28 cellular contexts compared by ENCODE assay signal in genomic region chr20:54415967-54416366, GRCh38. TPM values are rescaled to one million over a fixed set of nuclear protein-coding genes. Genes with fewer than 3 reads are reported as not detected.
DNase-seq lines count a peak whose midpoint lies in the region; ATAC-seq, FAIRE-seq and TF ChIP-seq lines count a peak whose summit lies in the region.
"Had no signal": no experiment of that assay in that cellular context is flagged by ENCODE, and none has a peak within 500 bp of the region (broad histone marks: within the 10 kb centered on the region; RNA-seq: fewer than 3 reads in every experiment).

No MANE protein-coding gene starts in this region.

- DNase-seq in NCI-H1694 treated with DMSO at 0.1 percent for 48 hours (lab: John Stamatoyannopoulos, UW) = no peak
- DNase-seq: 8988T; ACHN; AML-193; BE2C; C1 segment of cervical spinal cord; Caco-2; Calu3; CD4-positive, alpha-beta memory T cell; CD4-positive, alpha-beta T cell; CD4-positive, CD25-positive, alpha-beta regulatory T cell; CD8-positive, alpha-beta memory T cell; CD8-positive, alpha-beta T cell; COR-L47; DMS 273 treated with DMSO at 0.1 percent for 48 hours; DMS153; DMS53; DMS79; DMS79 treated with DMSO at 0.1 percent for 48 hours; DND-41; EL had no signal

- peak; percentile 14 for FAIRE-seq in colon (lab: Jason Lieb, UNC)
- FAIRE-seq: A549, D721Med had no signal

- no peak for ATAC-seq in HG02571 (IDR thresholded peaks at IDR 0.05; ENCODE audit: unreplicated experiment)
- ATAC-seq: A549; CD8-positive, alpha-beta T cell had no signal

- peak; percentile 74 for TF ChIP-seq CTCF in subcutaneous adipose tissue (IDR thresholded peaks at IDR 0.05; ENCODE audit: low read depth)

RNA-seq across cellular contexts. Expression of gene DOK5, which starts 59.4 kb away (rescaled TPM):
- 1 to 10 TPM in 2 of 4 donors, under 1 TPM in 2; 0.82 to 2.6 (median 1.7) TPM for total RNA-seq in subcutaneous adipose tissue
- total RNA-seq: A172; B cell; Caco-2; CD4-positive, alpha-beta memory T cell; CD4-positive, alpha-beta T cell; CD4-positive, CD25-positive, alpha-beta regulatory T cell; CD8-positive, alpha-beta T cell had no signal
